Comparison of ENCODE assay signal across 8 cellular contexts in genomic region chr19:56142087-56142787, GRCh38. TPM values are rescaled to one million over a fixed set of nuclear protein-coding genes. Genes with fewer than 3 reads are reported as not detected.
DNase-seq lines count a peak whose midpoint lies in the region; ATAC-seq, FAIRE-seq and TF ChIP-seq lines count a peak whose summit lies in the region.

No MANE protein-coding gene starts in this region.

- ATAC-seq in heart left ventricle (no peak), Right ventricle myocardium inferior (no peak), HepG2 (peak; percentile 66), upper lobe of left lung (ENCODE audit: low FRiP score in 2 of 2) (peak in 1 of 2 donors; percentile 24), HG02623 (IDR thresholded peaks at IDR 0.05; ENCODE audit: unreplicated experiment) (no peak)

- H3K36me3 ChIP-seq in heart left ventricle (peaks cover 0 to 11% (median 4%) of the 10 kb centered on the region in 9 donors), HepG2 (replicated peaks in 1 of 2; ENCODE audit: control insufficient read depth in 1 of 2, insufficient read depth in 2 of 2, low read length in 2 of 2) (peaks cover 2 to 8% of the 10 kb centered on the region in 2 experiments; a peak in 4 of 5 replicates), upper lobe of left lung (peaks cover 0 to 11% (median 9%) of the 10 kb centered on the region in 4 donors)

- H3K27ac ChIP-seq in heart left ventricle (peak overlapping the region in 11 of 12 donors; percentile 43 to 95 (median 79)), HepG2 (ENCODE audit: extremely low read length, insufficient read depth, low read length) (peak overlapping the region; percentile 100), upper lobe of left lung (peak overlapping the region; percentile 83 to 95 (median 89))

- in situ Hi-C loops in HepG2 (cut with HindIII; ENCODE audit: extremely low pct_ligation_motif_present, low pct_unique_long_range_greater_than_20kb), result no loop called here

- peaks cover 2% of the 10 kb centered on the region for H3K36me3 Mint-ChIP-seq in activated naive CD8-positive, alpha-beta T cell treated with anti-CD3 and anti-CD28 coated beads for 36 hours

- CTCF ChIA-PET in HepG2 (lab: Yijun Ruan, JAX; ENCODE audit: low intra/inter-chr PET ratio, low total read pairs), result no interaction called here

- H3K4me1 ChIP-seq in heart left ventricle (peaks cover 0 to 30% (median 12%) of the 10 kb centered on the region in 12 donors), HepG2 (ENCODE audit: insufficient read depth, low read length) (peaks cover 75% of the 10 kb centered on the region), upper lobe of left lung (peaks cover 33 to 61% (median 37%) of the 10 kb centered on the region in 4 donors)

- H3K27me3 Mint-ChIP-seq in activated naive CD8-positive, alpha-beta T cell treated with anti-CD3 and anti-CD28 coated beads for 36 hours, result no peaks in the 10 kb centered on the region

- POLR2A ChIA-PET in HepG2 (lab: Yijun Ruan, JAX), result interaction anchor here (0.9 to 4.9 kb wide), 20 partner anchors 8 to 459 kb away, joined by 3 to 113 read pairs (median 9); partner anchors contain the start of genes GALP, ZNF787 and ZSCAN5A

- BruUV-seq in HepG2 (replicated peaks; lab: Mats Ljungman, UMichigan), result TSS peak; percentile 70

- no peak overlapping the region for H2AFZ ChIP-seq in HepG2 (ENCODE audit: low read length)

- no peaks in the 10 kb centered on the region for H3K9me3 Mint-ChIP-seq in activated naive CD8-positive, alpha-beta T cell treated with anti-CD3 and anti-CD28 coated beads for 36 hours

- TF ChIP-seq EP300 in HepG2 (IDR thresholded peaks at IDR 0.05; ENCODE audit: low read depth in 2 of 2, low read length in 2 of 2), result peak; percentile 79 to 93
- peak; percentile 86; the same call in 1 of the 2 replicates for TF ChIP-seq EP300 in HepG2 (CRISPR knock-in tag; IDR thresholded peaks at IDR 0.05; ENCODE audit: borderline replicate concordance)
- TF ChIP-seq EP300 in upper lobe of left lung (IDR thresholded peaks at IDR 0.05), result peak in 1 of 4 donors; percentile 56

- peak overlapping the region; percentile 94 for H3K4me3 Mint-ChIP-seq in activated naive CD8-positive, alpha-beta T cell treated with anti-CD3 and anti-CD28 coated beads for 36 hours

- no peak for TF ChIP-seq RAD21 in HepG2 (CRISPR knock-in tag; IDR thresholded peaks at IDR 0.05)

- peak; percentile 99 for FAIRE-seq in HepG2 (lab: Jason Lieb, UNC)

- H3K27ac Mint-ChIP-seq in activated naive CD8-positive, alpha-beta T cell treated with anti-CD3 and anti-CD28 coated beads for 36 hours, result peak overlapping the region; percentile 78

- peak overlapping the region; percentile 94 for H3K4me2 ChIP-seq in HepG2 (ENCODE audit: low read depth, low read length)

- H3K4me3 ChIP-seq in heart left ventricle (peak overlapping the region in 11 of 12 donors; percentile 44 to 87 (median 69)), HepG2 (replicated peaks in 1 of 3; ENCODE audit: insufficient read depth in 1 of 3, low read depth in 2 of 3, low read length in 3 of 3) (peak overlapping the region; percentile 63 to 84 (median 83)), upper lobe of left lung (peak overlapping the region in 3 of 4 donors; percentile 59 to 68 (median 59))

- 62 to 73% (median 63%) methylated on average over 17 of the region's 17 CpGs for WGBS in heart left ventricle, 4 donors
- WGBS in HepG2 (ENCODE audit: low lambda C conversion rate), result under 1% methylated on average over 17 of the region's 17 CpGs
- 54 to 65% methylated on average over 16 to 17 of the region's 17 CpGs for WGBS in upper lobe of left lung, 2 donors

- DNase-seq in heart left ventricle, result no peak
- DNase-seq in Right ventricle myocardium inferior (ENCODE audit: missing footprints), result no peak
- DNase-seq in activated naive CD8-positive, alpha-beta T cell treated with anti-CD3 and anti-CD28 coated beads for 36 hours, result no peak
- peak; percentile 97 for DNase-seq in HepG2 (ENCODE audit: low spot score)
- peak in 1 of 2 donors; percentile 82 for DNase-seq in upper lobe of left lung
- DNase-seq in amniotic stem cell (lab: John Stamatoyannopoulos, UW), result no peak
- no peak for DNase-seq in GM20000 (ENCODE audit: low spot score)

- no peaks in the 10 kb centered on the region for H3K9me3 ChIP-seq in heart left ventricle
- no peaks in the 10 kb centered on the region for H3K9me3 ChIP-seq in HepG2 (ENCODE audit: low read length)
- no peaks in the 10 kb centered on the region for H3K9me3 ChIP-seq in upper lobe of left lung

- TF ChIP-seq POLR2A in heart left ventricle (IDR thresholded peaks at IDR 0.05), result no peak
- TF ChIP-seq POLR2A in HepG2 (IDR thresholded peaks at IDR 0.05; ENCODE audit: insufficient read depth in 1 of 2, low read depth in 2 of 2, low read length in 2 of 2), result peak; percentile 75 to 92
- TF ChIP-seq POLR2A in upper lobe of left lung (IDR thresholded peaks at IDR 0.05), result peak in 1 of 4 donors; percentile 54

- peaks cover 28% of the 10 kb centered on the region for H3K4me1 Mint-ChIP-seq in activated naive CD8-positive, alpha-beta T cell treated with anti-CD3 and anti-CD28 coated beads for 36 hours

- no peaks in the 10 kb centered on the region; the same call in 1 of the 2 replicates for H4K20me1 ChIP-seq in HepG2 (ENCODE audit: insufficient read depth, low read length)

- TF ChIP-seq CTCF in heart left ventricle (IDR thresholded peaks at IDR 0.05) (no peak), HepG2 (CRISPR knock-in tag; IDR thresholded peaks at IDR 0.05) (no peak), upper lobe of left lung (IDR thresholded peaks at IDR 0.05) (no peak), GM20000 (IDR thresholded peaks at IDR 0.05; ENCODE audit: extremely low read depth, missing control alignments) (no peak)

- intact Hi-C loops in heart left ventricle (cut with DNase I), result loop anchor here in 1 of 10 donors (5.0 kb wide), 1 partner anchor 35 kb away; no protein-coding TSS in a partner anchor
- intact Hi-C loops in Right ventricle myocardium inferior (cut with DNase I), result loop anchor here (10.0 kb wide), 1 partner anchor 173 kb away; the partner anchor contains the start of gene ZSCAN5A
- intact Hi-C loops in HepG2 (cut with micrococcal nuclease; ENCODE audit: unreplicated experiment), result loop anchor here (2.0 kb wide), 1 partner anchor 37 kb away; no protein-coding TSS in a partner anchor

- H3K27me3 ChIP-seq in heart left ventricle, result no peaks in the 10 kb centered on the region
- H3K27me3 ChIP-seq in HepG2 (ENCODE audit: control insufficient read depth in 1 of 2, insufficient read depth in 2 of 2, low read length in 2 of 2), result no peaks in the 10 kb centered on the region; a peak in 1 of 5 replicates
- H3K27me3 ChIP-seq in upper lobe of left lung, result no peaks in the 10 kb centered on the region

- peaks cover 40% of the 10 kb centered on the region for H3K79me2 ChIP-seq in HepG2 (ENCODE audit: insufficient read depth, low read length)

- H3K9ac ChIP-seq in HepG2 (ENCODE audit: insufficient read depth, low read depth, low read length), result peak overlapping the region; percentile 98

RNA-seq across cellular contexts. Expression of gene ZNF444, which starts 1.1 kb away (rescaled TPM):
- 10 to 100 TPM; 14.8 to 35.8 (median 20.1) TPM for total RNA-seq in heart left ventricle
- polyA plus RNA-seq in heart left ventricle, result 10 to 100 TPM; 15.9 to 21.4 TPM
- total RNA-seq in Right ventricle myocardium inferior, result 29.1 TPM
- 10 to 100 TPM; 28.6 to 33.7 TPM for total RNA-seq in activated naive CD8-positive, alpha-beta T cell treated with anti-CD3 and anti-CD28 coated beads for 36 hours
- total RNA-seq in HepG2 (2016; rRNA removed; fragmentation: Illumina TruSeq; extraction: Trizol), result 24.4 and 30.3 TPM in 2 replicates
- 8.7 and 10.7 TPM in 2 replicates for total RNA-seq in HepG2 (2016; cell fraction: cytosol; rRNA removed; fragmentation: Illumina TruSeq; extraction: Trizol; ENCODE audit: low read depth)
- 24.3 and 28.9 TPM in 2 replicates for total RNA-seq in HepG2 (2016; cell fraction: insoluble cytoplasmic fraction; rRNA removed; fragmentation: Illumina TruSeq; extraction: Trizol)
- 18.5 and 19.0 TPM in 2 replicates for total RNA-seq in HepG2 (2016; cell fraction: membrane; rRNA removed; fragmentation: Illumina TruSeq; extraction: Trizol)
- total RNA-seq in HepG2 (2016; cell fraction: nucleus; rRNA removed; fragmentation: Illumina TruSeq; extraction: Trizol), result 16.6 and 20.8 TPM in 2 replicates
- polyA plus RNA-seq in HepG2 (2011; rRNA removed), result 27.4 and 34.2 TPM in 2 replicates
- polyA plus RNA-seq in HepG2 (2011; cell fraction: cytosol; rRNA removed), result 26.3 and 39.4 TPM in 2 replicates
- polyA plus RNA-seq in HepG2 (2011; cell fraction: nucleus; rRNA removed), result 141 and 147 TPM in 2 replicates
- polyA plus RNA-seq in HepG2 (2012), result 31.4 and 36.8 TPM in 2 replicates
- polyA plus RNA-seq in HepG2 (2016; cell fraction: cytosol; fragmentation: Illumina TruSeq; extraction: Trizol; ENCODE audit: low read depth), result 9.9 and 10.2 TPM in 2 replicates
- 35.6 and 37.8 TPM in 2 replicates for polyA plus RNA-seq in HepG2 (2016; cell fraction: insoluble cytoplasmic fraction; fragmentation: Illumina TruSeq; extraction: Trizol; ENCODE audit: low read depth)
- 15.1 and 15.7 TPM in 2 replicates for polyA plus RNA-seq in HepG2 (2016; cell fraction: membrane; fragmentation: Illumina TruSeq; extraction: Trizol; ENCODE audit: low read depth)
- 59.4 and 67.1 TPM in 2 replicates for polyA plus RNA-seq in HepG2 (2016; cell fraction: nucleus; fragmentation: Illumina TruSeq; extraction: Trizol; ENCODE audit: insufficient read depth, low read depth)
- 7.0 and 28.3 TPM in 2 replicates for polyA minus RNA-seq in HepG2 (2011; rRNA and poly(A)+ RNA removed; ENCODE audit: low replicate concordance)
- polyA minus RNA-seq in HepG2 (2011; cell fraction: cytosol; rRNA and poly(A)+ RNA removed), result 15.8 and 20.3 TPM in 2 replicates
- 11.1 and 17.4 TPM in 2 replicates for polyA minus RNA-seq in HepG2 (2011; cell fraction: nucleus; rRNA and poly(A)+ RNA removed)
- total RNA-seq in upper lobe of left lung, result 100 to 1,000 TPM in 2 of 6 donors, 10 to 100 TPM in 4; 29.2 to 131 (median 61.3) TPM

RNA-seq across cellular contexts. Expression of gene ZNF787, which starts 21.1 kb away (rescaled TPM):
- total RNA-seq in heart left ventricle, result 10 to 100 TPM; 11.6 to 40.8 (median 24.9) TPM
- polyA plus RNA-seq in heart left ventricle, result 10 to 100 TPM; 39.1 to 39.6 TPM
- 35.3 TPM for total RNA-seq in Right ventricle myocardium inferior
- 10 to 100 TPM; 34.2 to 35.6 TPM for total RNA-seq in activated naive CD8-positive, alpha-beta T cell treated with anti-CD3 and anti-CD28 coated beads for 36 hours
- total RNA-seq in HepG2 (2016; rRNA removed; fragmentation: Illumina TruSeq; extraction: Trizol), result 35.6 and 42.8 TPM in 2 replicates
- 29.0 and 33.1 TPM in 2 replicates for total RNA-seq in HepG2 (2016; cell fraction: cytosol; rRNA removed; fragmentation: Illumina TruSeq; extraction: Trizol; ENCODE audit: low read depth)
- 34.7 and 46.1 TPM in 2 replicates for total RNA-seq in HepG2 (2016; cell fraction: insoluble cytoplasmic fraction; rRNA removed; fragmentation: Illumina TruSeq; extraction: Trizol)
- total RNA-seq in HepG2 (2016; cell fraction: membrane; rRNA removed; fragmentation: Illumina TruSeq; extraction: Trizol), result 62.2 and 73.5 TPM in 2 replicates
- 17.6 and 21.2 TPM in 2 replicates for total RNA-seq in HepG2 (2016; cell fraction: nucleus; rRNA removed; fragmentation: Illumina TruSeq; extraction: Trizol)
- 15.1 and 23.1 TPM in 2 replicates for polyA plus RNA-seq in HepG2 (2011; rRNA removed)
- polyA plus RNA-seq in HepG2 (2011; cell fraction: cytosol; rRNA removed), result 9.6 and 21.1 TPM in 2 replicates
- 24.0 and 30.1 TPM in 2 replicates for polyA plus RNA-seq in HepG2 (2011; cell fraction: nucleus; rRNA removed)
- 20.1 and 21.2 TPM in 2 replicates for polyA plus RNA-seq in HepG2 (2012)
- polyA plus RNA-seq in HepG2 (2016; cell fraction: cytosol; fragmentation: Illumina TruSeq; extraction: Trizol; ENCODE audit: low read depth), result 34.6 and 40.9 TPM in 2 replicates
- 47.2 and 47.3 TPM in 2 replicates for polyA plus RNA-seq in HepG2 (2016; cell fraction: insoluble cytoplasmic fraction; fragmentation: Illumina TruSeq; extraction: Trizol; ENCODE audit: low read depth)
- polyA plus RNA-seq in HepG2 (2016; cell fraction: membrane; fragmentation: Illumina TruSeq; extraction: Trizol; ENCODE audit: low read depth), result 55.5 and 74.3 TPM in 2 replicates
- 38.1 and 41.9 TPM in 2 replicates for polyA plus RNA-seq in HepG2 (2016; cell fraction: nucleus; fragmentation: Illumina TruSeq; extraction: Trizol; ENCODE audit: insufficient read depth, low read depth)
- polyA minus RNA-seq in HepG2 (2011; rRNA and poly(A)+ RNA removed; ENCODE audit: low replicate concordance), result 11.1 and 37.8 TPM in 2 replicates
- 24.6 and 29.7 TPM in 2 replicates for polyA minus RNA-seq in HepG2 (2011; cell fraction: cytosol; rRNA and poly(A)+ RNA removed)
- polyA minus RNA-seq in HepG2 (2011; cell fraction: nucleus; rRNA and poly(A)+ RNA removed), result 9.8 and 11.8 TPM in 2 replicates
- total RNA-seq in upper lobe of left lung, result 10 to 100 TPM; 20.5 to 45.4 (median 35.8) TPM

RNA-seq across cellular contexts. Expression of gene GALP, which starts 33.6 kb away (rescaled TPM):
- total RNA-seq in heart left ventricle (not detected), Right ventricle myocardium inferior (not detected), HepG2 (2016; rRNA removed; fragmentation: Illumina TruSeq; extraction: Trizol) (not detected in 2 replicates), upper lobe of left lung (not detected)
- polyA plus RNA-seq in heart left ventricle (not detected), HepG2 (2011; rRNA removed) (not detected in 2 replicates)
- not detected for total RNA-seq in activated naive CD8-positive, alpha-beta T cell treated with anti-CD3 and anti-CD28 coated beads for 36 hours
- total RNA-seq in HepG2 (2016; cell fraction: cytosol; rRNA removed; fragmentation: Illumina TruSeq; extraction: Trizol; ENCODE audit: low read depth), result not detected in 2 replicates
- total RNA-seq in HepG2 (2016; cell fraction: insoluble cytoplasmic fraction; rRNA removed; fragmentation: Illumina TruSeq; extraction: Trizol), result not detected in 2 replicates
- not detected in 2 replicates for total RNA-seq in HepG2 (2016; cell fraction: membrane; rRNA removed; fragmentation: Illumina TruSeq; extraction: Trizol)
- not detected in 2 replicates for total RNA-seq in HepG2 (2016; cell fraction: nucleus; rRNA removed; fragmentation: Illumina TruSeq; extraction: Trizol)
- polyA plus RNA-seq in HepG2 (2011; cell fraction: cytosol; rRNA removed), result not detected in 2 replicates
- not detected in 2 replicates for polyA plus RNA-seq in HepG2 (2011; cell fraction: nucleus; rRNA removed)
- not detected in 2 replicates for polyA plus RNA-seq in HepG2 (2012)
- polyA plus RNA-seq in HepG2 (2016; cell fraction: cytosol; fragmentation: Illumina TruSeq; extraction: Trizol; ENCODE audit: low read depth), result not detected in 2 replicates
- polyA plus RNA-seq in HepG2 (2016; cell fraction: insoluble cytoplasmic fraction; fragmentation: Illumina TruSeq; extraction: Trizol; ENCODE audit: low read depth), result not detected in 2 replicates
- polyA plus RNA-seq in HepG2 (2016; cell fraction: membrane; fragmentation: Illumina TruSeq; extraction: Trizol; ENCODE audit: low read depth), result not detected in 2 replicates
- not detected in 2 replicates for polyA plus RNA-seq in HepG2 (2016; cell fraction: nucleus; fragmentation: Illumina TruSeq; extraction: Trizol; ENCODE audit: insufficient read depth, low read depth)
- polyA minus RNA-seq in HepG2 (2011; rRNA and poly(A)+ RNA removed; ENCODE audit: low replicate concordance), result not detected in 2 replicates
- polyA minus RNA-seq in HepG2 (2011; cell fraction: cytosol; rRNA and poly(A)+ RNA removed), result not detected in 2 replicates
- not detected in 2 replicates for polyA minus RNA-seq in HepG2 (2011; cell fraction: nucleus; rRNA and poly(A)+ RNA removed)

RNA-seq across cellular contexts. Expression of gene ZSCAN5B, which starts 55.3 kb away (rescaled TPM):
- total RNA-seq in heart left ventricle (not detected), Right ventricle myocardium inferior (not detected), HepG2 (2016; rRNA removed; fragmentation: Illumina TruSeq; extraction: Trizol) (not detected in 2 replicates), upper lobe of left lung (not detected)
- polyA plus RNA-seq in heart left ventricle (under 1 TPM in 1 of 2 donors, not detected in 1; 0.04 TPM), HepG2 (2011; rRNA removed) (not detected in 2 replicates)
- not detected for total RNA-seq in activated naive CD8-positive, alpha-beta T cell treated with anti-CD3 and anti-CD28 coated beads for 36 hours
- not detected in 2 replicates for total RNA-seq in HepG2 (2016; cell fraction: cytosol; rRNA removed; fragmentation: Illumina TruSeq; extraction: Trizol; ENCODE audit: low read depth)
- not detected in 2 replicates for total RNA-seq in HepG2 (2016; cell fraction: insoluble cytoplasmic fraction; rRNA removed; fragmentation: Illumina TruSeq; extraction: Trizol)
- total RNA-seq in HepG2 (2016; cell fraction: membrane; rRNA removed; fragmentation: Illumina TruSeq; extraction: Trizol), result not detected in 2 replicates
- total RNA-seq in HepG2 (2016; cell fraction: nucleus; rRNA removed; fragmentation: Illumina TruSeq; extraction: Trizol), result not detected in 2 replicates
- 0.05 TPM in 1 of 2 replicates, not detected in the other for polyA plus RNA-seq in HepG2 (2011; cell fraction: cytosol; rRNA removed)
- polyA plus RNA-seq in HepG2 (2011; cell fraction: nucleus; rRNA removed), result not detected in 2 replicates
- not detected in 2 replicates for polyA plus RNA-seq in HepG2 (2012)
- 0.06 TPM in 1 of 2 replicates, not detected in the other for polyA plus RNA-seq in HepG2 (2016; cell fraction: cytosol; fragmentation: Illumina TruSeq; extraction: Trizol; ENCODE audit: low read depth)
- polyA plus RNA-seq in HepG2 (2016; cell fraction: insoluble cytoplasmic fraction; fragmentation: Illumina TruSeq; extraction: Trizol; ENCODE audit: low read depth), result not detected in 2 replicates
- polyA plus RNA-seq in HepG2 (2016; cell fraction: membrane; fragmentation: Illumina TruSeq; extraction: Trizol; ENCODE audit: low read depth), result not detected in 2 replicates
- polyA plus RNA-seq in HepG2 (2016; cell fraction: nucleus; fragmentation: Illumina TruSeq; extraction: Trizol; ENCODE audit: insufficient read depth, low read depth), result not detected in 2 replicates
- 0.32 TPM in 1 of 2 replicates, not detected in the other for polyA minus RNA-seq in HepG2 (2011; rRNA and poly(A)+ RNA removed; ENCODE audit: low replicate concordance)
- polyA minus RNA-seq in HepG2 (2011; cell fraction: cytosol; rRNA and poly(A)+ RNA removed), result not detected in 2 replicates
- not detected in 2 replicates for polyA minus RNA-seq in HepG2 (2011; cell fraction: nucleus; rRNA and poly(A)+ RNA removed)

RNA-seq across cellular contexts. Expression of gene ZSCAN5C, which starts 59.8 kb away (rescaled TPM):
- total RNA-seq in heart left ventricle, result not detected
- polyA plus RNA-seq in heart left ventricle, result not detected
- not detected for total RNA-seq in Right ventricle myocardium inferior
- total RNA-seq in activated naive CD8-positive, alpha-beta T cell treated with anti-CD3 and anti-CD28 coated beads for 36 hours, result not detected
- total RNA-seq in HepG2 (2016; rRNA removed; fragmentation: Illumina TruSeq; extraction: Trizol), result not detected in 2 replicates
- total RNA-seq in HepG2 (2016; cell fraction: cytosol; rRNA removed; fragmentation: Illumina TruSeq; extraction: Trizol; ENCODE audit: low read depth), result not detected in 2 replicates
- not detected in 2 replicates for total RNA-seq in HepG2 (2016; cell fraction: insoluble cytoplasmic fraction; rRNA removed; fragmentation: Illumina TruSeq; extraction: Trizol)
- total RNA-seq in HepG2 (2016; cell fraction: membrane; rRNA removed; fragmentation: Illumina TruSeq; extraction: Trizol), result not detected in 2 replicates
- not detected in 2 replicates for total RNA-seq in HepG2 (2016; cell fraction: nucleus; rRNA removed; fragmentation: Illumina TruSeq; extraction: Trizol)
- not detected in 2 replicates for polyA plus RNA-seq in HepG2 (2011; rRNA removed)
- not detected in 2 replicates for polyA plus RNA-seq in HepG2 (2011; cell fraction: cytosol; rRNA removed)
- not detected in 2 replicates for polyA plus RNA-seq in HepG2 (2011; cell fraction: nucleus; rRNA removed)
- not detected in 2 replicates for polyA plus RNA-seq in HepG2 (2012)
- polyA plus RNA-seq in HepG2 (2016; cell fraction: cytosol; fragmentation: Illumina TruSeq; extraction: Trizol; ENCODE audit: low read depth), result not detected in 2 replicates
- not detected in 2 replicates for polyA plus RNA-seq in HepG2 (2016; cell fraction: insoluble cytoplasmic fraction; fragmentation: Illumina TruSeq; extraction: Trizol; ENCODE audit: low read depth)
- not detected in 2 replicates for polyA plus RNA-seq in HepG2 (2016; cell fraction: membrane; fragmentation: Illumina TruSeq; extraction: Trizol; ENCODE audit: low read depth)
- polyA plus RNA-seq in HepG2 (2016; cell fraction: nucleus; fragmentation: Illumina TruSeq; extraction: Trizol; ENCODE audit: insufficient read depth, low read depth), result not detected in 2 replicates
- polyA minus RNA-seq in HepG2 (2011; rRNA and poly(A)+ RNA removed; ENCODE audit: low replicate concordance), result not detected in 2 replicates
- not detected in 2 replicates for polyA minus RNA-seq in HepG2 (2011; cell fraction: cytosol; rRNA and poly(A)+ RNA removed)
- not detected in 2 replicates for polyA minus RNA-seq in HepG2 (2011; cell fraction: nucleus; rRNA and poly(A)+ RNA removed)
- total RNA-seq in upper lobe of left lung, result not detected

Comparison
In these comparisons a context has a peak if more than half of its experiments do, and no peak if none do; other contexts are left out.
1. POLR2A ChIP-seq: peak in HepG2 (2 of 2); none in heart left ventricle (0 of 2).
2. Peak in every context shown above with its lines, with median percentiles within 50 percentile points of each other: H3K27ac ChIP-seq and H3K4me3 ChIP-seq.